In the genomic region with DNA sequence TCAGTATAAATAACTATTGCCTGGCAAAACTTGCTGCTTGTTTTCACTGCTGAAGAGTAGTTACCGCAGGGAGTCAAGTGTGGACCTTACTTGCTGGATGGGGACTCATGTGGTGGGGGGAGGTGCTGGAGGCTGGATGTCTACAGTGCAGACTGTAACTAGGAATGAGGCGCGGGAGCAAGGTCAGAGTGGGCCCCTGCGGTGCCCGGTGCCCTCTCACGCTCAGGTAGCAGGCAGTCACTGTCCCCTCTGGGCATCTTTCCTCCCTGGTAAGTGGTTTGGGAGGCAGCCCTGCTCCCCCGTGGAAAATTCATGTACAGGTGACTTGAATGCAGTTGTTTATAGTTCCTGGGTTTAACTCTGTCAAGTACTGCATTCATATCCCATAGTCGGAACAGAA, we compare ENCODE assay signal across 23 cellular contexts.
"Had no signal": no experiment of that assay in that cellular context is flagged by ENCODE, and none has a peak within 500 bp of the region (broad histone marks: within the 10 kb centered on the region; RNA-seq: fewer than 3 reads in every experiment).

No MANE protein-coding gene starts in this region.

- DNase-seq: central memory CD4-positive, alpha-beta T cell; cortex of kidney; effector CD8-positive, alpha-beta T cell; heart left ventricle; hippocampal formation; left lung; mesenchymal stem cell; midbrain; sigmoid colon; stimulated activated CD4-positive, alpha-beta T cell treated with anti-CD3 and anti-CD28 coated beads, Interleukin-2, amount 100 ng/mL, for 24 hours; stimulated activated CD4-positive, alpha-beta T cell treated with anti-CD3 and anti-CD28 coated beads, Interleukin-4, amount 100 ng/mL, for 4 hours; stimulated activated naive CD4-positive, alpha-beta T cell treated with Interleukin-2 at 50 U/mL for 16 hours; testis had no signal

- H3K27ac ChIP-seq: heart left ventricle, left lung, neutrophil, sigmoid colon, skin epidermis, testis, tibial nerve had no signal

- H3K27ac Mint-ChIP-seq: nephron had no signal

- H3K9me3 ChIP-seq: left lung, neutrophil, sigmoid colon, testis, tibial nerve had no signal

- ATAC-seq: esophagus mucosa, heart left ventricle, left lung had no signal

- H3K27me3 ChIP-seq: dorsolateral prefrontal cortex, heart left ventricle, left lung, neutrophil, sigmoid colon, testis, tibial nerve had no signal

- H3K4me3 ChIP-seq: dorsolateral prefrontal cortex, heart left ventricle, left lung, lung, sigmoid colon, skin epidermis, testis, tibial nerve had no signal

- H3K9me3 Mint-ChIP-seq: nephron had no signal

- FAIRE-seq: endometrium, frontal cortex, islet of Langerhans had no signal
